In genomic region chr1:9111357-9111691, GRCh38 we compare ENCODE assay signal across 11 cellular contexts. TPM values are rescaled to one million over a fixed set of nuclear protein-coding genes. Genes with fewer than 3 reads are reported as not detected.
"Had no signal": no experiment of that assay in that cellular context is flagged by ENCODE, and none has a peak within 500 bp of the region (broad histone marks: within the 10 kb centered on the region; RNA-seq: fewer than 3 reads in every experiment).

No MANE protein-coding gene starts in this region.

- H3K9me3 ChIP-seq: left lung, upper lobe of right lung had no signal

- H3K4me2 ChIP-seq: neural progenitor cell had no signal

- H3K27ac ChIP-seq: cardiac muscle cell, left lung, neural progenitor cell, upper lobe of right lung had no signal

- H2AFZ ChIP-seq: neural progenitor cell had no signal

- H3K9ac ChIP-seq: neural progenitor cell had no signal

- H3K36me3 ChIP-seq: neural progenitor cell had no signal

- H3K27me3 ChIP-seq: cardiac muscle cell, left lung, neural progenitor cell, upper lobe of right lung had no signal

- H3K4me1 ChIP-seq: neural progenitor cell had no signal

- DNase-seq: cortex of kidney had no signal

- H3K4me3 ChIP-seq: cardiac muscle cell, left lung, lung, neural progenitor cell, upper lobe of right lung had no signal

RNA-seq across cellular contexts. Expression of gene SLC2A5, which starts 41.9 kb away (rescaled TPM):
- total RNA-seq: activated CD4-positive, alpha-beta memory T cell treated with anti-CD3 and anti-CD28 coated beads for 36 hours; cardiac muscle cell; epithelial cell of proximal tubule; osteocyte; progenitor cell of endocrine pancreas had no signal
- polyA plus RNA-seq: cardiac muscle cell; naive thymus-derived CD8-positive, alpha-beta T cell had no signal
